In the genomic region with DNA sequence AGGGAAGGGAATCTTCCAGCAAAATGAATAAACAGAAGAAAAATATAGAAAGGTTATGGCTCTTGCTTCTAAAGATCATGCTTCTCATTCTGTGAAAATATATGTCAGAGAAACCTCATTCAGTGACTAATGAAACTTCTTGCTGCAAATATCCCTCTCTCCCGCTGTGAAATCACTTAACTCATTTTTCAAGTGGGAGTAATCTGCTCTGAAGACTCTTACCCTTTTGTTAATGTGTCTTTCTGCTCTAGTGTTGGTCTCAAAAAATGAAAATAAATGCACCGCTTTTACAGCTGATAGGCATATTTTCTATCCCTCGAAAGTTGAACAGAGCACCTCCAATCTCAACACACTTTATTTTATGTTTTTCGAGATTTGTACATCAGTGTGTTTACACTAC, we compare ENCODE assay signal across 10 cellular contexts.
"Had no signal": no experiment of that assay in that cellular context is flagged by ENCODE, and none has a peak within 500 bp of the region (broad histone marks: within the 10 kb centered on the region; RNA-seq: fewer than 3 reads in every experiment).

No MANE protein-coding gene starts in this region.

- H3K4me3 ChIP-seq: cardiac muscle cell had no signal

- H3K27ac ChIP-seq: cardiac muscle cell had no signal

- H3K27me3 ChIP-seq: cardiac muscle cell had no signal

- H3K36me3 ChIP-seq: cardiac muscle cell had no signal

- ATAC-seq: effector memory CD8-positive, alpha-beta T cell; stimulated activated naive B cell treated with anti-CD40 and anti-IgM and Interleukin-4, amounts not matched to agents 10 μg/mL and 1 μg/mL and 100 μg/mL, for 72 hours had no signal

- DNase-seq: activated B cell treated with CpG ODN at 0.5 μM for 24 hours; activated CD4-positive, alpha-beta memory T cell treated with anti-CD3 and anti-CD28 coated beads for 36 hours; activated CD4-positive, alpha-beta T cell treated with anti-CD3 and anti-CD28 coated beads for 4 hours; activated naive CD8-positive, alpha-beta T cell treated with anti-CD3 and anti-CD28 coated beads for 36 hours; activated T-cell treated with anti-CD3 and anti-CD28 coated beads for 4 hours; amniotic stem cell; effector memory CD8-positive, alpha-beta T cell; retina; stimulated activated naive B cell treated with anti-CD40 and anti-IgM and Interleukin-4, amounts not matched to agents 10 μg/mL and 1 μg/mL and 100 μg/mL, for 72 hours had no signal
